In genomic region chr16:83060-83603, GRCh38 we compare ENCODE assay signal across 18 cellular contexts. TPM values are rescaled to one million over a fixed set of nuclear protein-coding genes. Genes with fewer than 3 reads are reported as not detected.
DNase-seq lines count a peak whose midpoint lies in the region; ATAC-seq and TF ChIP-seq lines count a peak whose summit lies in the region.
"Had no signal": no experiment of that assay in that cellular context is flagged by ENCODE, and none has a peak within 500 bp of the region (broad histone marks: within the 10 kb centered on the region; RNA-seq: fewer than 3 reads in every experiment).

No MANE protein-coding gene starts in this region.

- H3K27ac ChIP-seq in thoracic aorta, result peak overlapping the region; percentile 80 to 83

- POLR2A ChIA-PET in activated CD4-positive, alpha-beta memory T cell treated with anti-CD3 and anti-CD28 coated beads, Interleukin-2, amount 10 ng/mL, durations not matched to agents 7 days and 5 days (lab: Charles Lee), result interaction anchor here (1.4 kb wide), 1 partner anchor 14 kb away, joined by 3 read pairs; no protein-coding TSS in a partner anchor
- POLR2A ChIA-PET in activated CD4-positive, alpha-beta memory T cell treated with anti-CD3 and anti-CD28 coated beads for 36 hours (lab: Charles Lee), result no interaction called here

- H3K4me3 ChIP-seq in Loucy (ENCODE audit: low read length, poor library complexity, severe bottlenecking), result no peak overlapping the region
- H3K4me3 ChIP-seq in thoracic aorta, result no peak overlapping the region
- H3K4me3 ChIP-seq: right atrium auricular region, SJCRH30 had no signal

- H3K36me3 ChIP-seq in Loucy (ENCODE audit: insufficient read depth, low read length) (no peaks in the 10 kb centered on the region), thoracic aorta (peaks cover 24% of the 10 kb centered on the region)

- no peak for ATAC-seq in effector memory CD8-positive, alpha-beta T cell (replicated peaks)
- ATAC-seq in thoracic aorta (ENCODE audit: insufficient number of reproducible peaks, low FRiP score, low read depth) (no peak), GM21576 (IDR thresholded peaks at IDR 0.05; ENCODE audit: unreplicated experiment) (no peak)
- ATAC-seq: PC-3 had no signal

- H3K4me1 ChIP-seq in Loucy (ENCODE audit: insufficient read depth, low read length, poor library complexity, severe bottlenecking) (peaks cover 46% of the 10 kb centered on the region), thoracic aorta (ENCODE audit: control insufficient read depth in 1 of 2, low read depth in 2 of 2) (peaks cover 31 to 69% of the 10 kb centered on the region in 2 donors)

- peaks cover 36% of the 10 kb centered on the region for H3K4me1 Mint-ChIP-seq in activated CD4-positive, alpha-beta memory T cell treated with anti-CD3 and anti-CD28 coated beads, Interleukin-2, amount 10 ng/mL, durations not matched to agents 7 days and 5 days
- peaks cover 37% of the 10 kb centered on the region for H3K4me1 Mint-ChIP-seq in activated CD4-positive, alpha-beta memory T cell treated with anti-CD3 and anti-CD28 coated beads for 36 hours (ENCODE audit: low read depth)
- peaks cover 29 to 34% of the 10 kb centered on the region in 2 donors for H3K4me1 Mint-ChIP-seq in effector memory CD8-positive, alpha-beta T cell (ENCODE audit: low read depth in 2 of 2)

- H2AFZ ChIP-seq in Loucy (ENCODE audit: low read length), result no peak overlapping the region

- no peak overlapping the region for H3K9ac ChIP-seq in Loucy (ENCODE audit: low read depth, low read length, poor library complexity, severe bottlenecking)

- CTCF ChIA-PET in activated CD4-positive, alpha-beta memory T cell treated with anti-CD3 and anti-CD28 coated beads, Interleukin-2, amount 10 ng/mL, durations not matched to agents 7 days and 5 days (lab: Charles Lee), result interaction anchor here (0.7 to 3.8 kb wide), 3 partner anchors 13 to 22 kb away, joined by 3 to 16 read pairs (median 3); no protein-coding TSS in a partner anchor
- CTCF ChIA-PET in activated CD4-positive, alpha-beta memory T cell treated with anti-CD3 and anti-CD28 coated beads for 36 hours (lab: Charles Lee), result interaction anchor here (5.2 to 5.6 kb wide), 2 partner anchors 13 to 17 kb away, joined by 37 to 47 read pairs; no protein-coding TSS in a partner anchor

- H3K27ac Mint-ChIP-seq in activated CD4-positive, alpha-beta memory T cell treated with anti-CD3 and anti-CD28 coated beads, Interleukin-2, amount 10 ng/mL, durations not matched to agents 7 days and 5 days, result peak overlapping the region; percentile 89
- no peak overlapping the region for H3K27ac Mint-ChIP-seq in activated CD4-positive, alpha-beta memory T cell treated with anti-CD3 and anti-CD28 coated beads for 36 hours
- peak overlapping the region; percentile 70 to 81 for H3K27ac Mint-ChIP-seq in effector memory CD8-positive, alpha-beta T cell

- H3K4me2 ChIP-seq in Loucy (ENCODE audit: low read depth, low read length, poor library complexity, severe bottlenecking), result peak overlapping the region; percentile 81

- H3K79me2 ChIP-seq in Loucy (ENCODE audit: insufficient read depth, low read length), result peaks cover 16% of the 10 kb centered on the region

- H3K9me3 ChIP-seq in Loucy (ENCODE audit: insufficient read depth, low read depth, low read length) (no peaks in the 10 kb centered on the region), thoracic aorta (no peaks in the 10 kb centered on the region)
- H3K9me3 ChIP-seq: right atrium auricular region, SJCRH30 had no signal

- H3K36me3 Mint-ChIP-seq in activated CD4-positive, alpha-beta memory T cell treated with anti-CD3 and anti-CD28 coated beads, Interleukin-2, amount 10 ng/mL, durations not matched to agents 7 days and 5 days (ENCODE audit: low read depth), result peaks cover 25% of the 10 kb centered on the region
- H3K36me3 Mint-ChIP-seq in activated CD4-positive, alpha-beta memory T cell treated with anti-CD3 and anti-CD28 coated beads for 36 hours, result peaks cover 29% of the 10 kb centered on the region
- H3K36me3 Mint-ChIP-seq in effector memory CD8-positive, alpha-beta T cell (ENCODE audit: insufficient read depth), result peaks cover 29% of the 10 kb centered on the region

- H4K20me1 ChIP-seq in Loucy (ENCODE audit: insufficient read depth, low read length, poor library complexity, severe bottlenecking), result no peaks in the 10 kb centered on the region

- H3K27me3 ChIP-seq in Loucy (ENCODE audit: insufficient read depth, low read length, poor library complexity, severe bottlenecking) (no peaks in the 10 kb centered on the region), thoracic aorta (replicated peaks; ENCODE audit: insufficient read depth) (no peaks in the 10 kb centered on the region)
- H3K27me3 ChIP-seq: right atrium auricular region, SJCRH30 had no signal

- no peaks in the 10 kb centered on the region for H3K9me3 Mint-ChIP-seq in activated CD4-positive, alpha-beta memory T cell treated with anti-CD3 and anti-CD28 coated beads, Interleukin-2, amount 10 ng/mL, durations not matched to agents 7 days and 5 days
- no peaks in the 10 kb centered on the region for H3K9me3 Mint-ChIP-seq in activated CD4-positive, alpha-beta memory T cell treated with anti-CD3 and anti-CD28 coated beads for 36 hours
- no peaks in the 10 kb centered on the region for H3K9me3 Mint-ChIP-seq in effector memory CD8-positive, alpha-beta T cell
- H3K9me3 Mint-ChIP-seq: type B pancreatic cell had no signal

- no peaks in the 10 kb centered on the region for H3K27me3 Mint-ChIP-seq in activated CD4-positive, alpha-beta memory T cell treated with anti-CD3 and anti-CD28 coated beads, Interleukin-2, amount 10 ng/mL, durations not matched to agents 7 days and 5 days
- no peaks in the 10 kb centered on the region for H3K27me3 Mint-ChIP-seq in activated CD4-positive, alpha-beta memory T cell treated with anti-CD3 and anti-CD28 coated beads for 36 hours
- no peaks in the 10 kb centered on the region for H3K27me3 Mint-ChIP-seq in effector memory CD8-positive, alpha-beta T cell
- H3K27me3 Mint-ChIP-seq: type B pancreatic cell had no signal

- intact Hi-C loops in activated CD4-positive, alpha-beta memory T cell treated with anti-CD3 and anti-CD28 coated beads for 36 hours (cut with micrococcal nuclease), result no loop called here

- no peak for DNase-seq in activated CD4-positive, alpha-beta memory T cell treated with anti-CD3 and anti-CD28 coated beads, Interleukin-2, amount 10 ng/mL, durations not matched to agents 7 days and 5 days
- no peak for DNase-seq in activated CD4-positive, alpha-beta memory T cell treated with anti-CD3 and anti-CD28 coated beads for 36 hours
- DNase-seq in effector memory CD8-positive, alpha-beta T cell, result no peak
- DNase-seq in thoracic aorta (ENCODE audit: low spot score) (no peak), NCI-H2107 (lab: John Stamatoyannopoulos, UW) (no peak), NAMALWA (ENCODE audit: low spot score) (no peak)
- DNase-seq: activated CD4-positive, CD25-positive, alpha-beta regulatory T cell; C1 segment of cervical spinal cord; left ventricle myocardium superior; NCI-H146; PC-3; SJCRH30; stimulated activated naive CD4-positive, alpha-beta T cell had no signal

- no peak for TF ChIP-seq CTCF in Loucy (conservative IDR thresholded peaks at IDR 0.05; ENCODE audit: low read length)
- TF ChIP-seq CTCF in thoracic aorta (IDR thresholded peaks at IDR 0.05), result no peak

- no peaks in the 10 kb centered on the region for H3K9me2 ChIP-seq in Loucy (replicated peaks; ENCODE audit: low read depth, low read length)

- no peak overlapping the region for H3K4me3 Mint-ChIP-seq in activated CD4-positive, alpha-beta memory T cell treated with anti-CD3 and anti-CD28 coated beads, Interleukin-2, amount 10 ng/mL, durations not matched to agents 7 days and 5 days
- H3K4me3 Mint-ChIP-seq in activated CD4-positive, alpha-beta memory T cell treated with anti-CD3 and anti-CD28 coated beads for 36 hours, result no peak overlapping the region
- peak overlapping the region; percentile 7 to 11 for H3K4me3 Mint-ChIP-seq in effector memory CD8-positive, alpha-beta T cell
- H3K4me3 Mint-ChIP-seq: type B pancreatic cell had no signal

- H3F3A ChIP-seq in Loucy (ENCODE audit: low read depth), result no peaks in the 10 kb centered on the region; the same call in 1 of the 2 replicates

RNA-seq across cellular contexts. Expression of gene MPG, which starts 5.1 kb away (rescaled TPM):
- total RNA-seq in activated CD4-positive, alpha-beta memory T cell treated with anti-CD3 and anti-CD28 coated beads, Interleukin-2, amount 10 ng/mL, durations not matched to agents 7 days and 5 days, result 10 to 100 TPM; 59.9 to 64.3 TPM
- 10 to 100 TPM; 53.1 to 58.7 TPM for total RNA-seq in activated CD4-positive, alpha-beta memory T cell treated with anti-CD3 and anti-CD28 coated beads for 36 hours
- total RNA-seq in thoracic aorta, result 100 to 1,000 TPM in 1 of 2 donors, 10 to 100 TPM in 1; 93.1 to 202 TPM

RNA-seq across cellular contexts. Expression of gene RHBDF1, which starts 10.7 kb away (rescaled TPM):
- under 1 TPM; 0.18 to 0.23 TPM for total RNA-seq in activated CD4-positive, alpha-beta memory T cell treated with anti-CD3 and anti-CD28 coated beads, Interleukin-2, amount 10 ng/mL, durations not matched to agents 7 days and 5 days
- under 1 TPM in 1 of 2 experiments, not detected in 1; 0.43 TPM for total RNA-seq in activated CD4-positive, alpha-beta memory T cell treated with anti-CD3 and anti-CD28 coated beads for 36 hours
- total RNA-seq in thoracic aorta, result 100 to 1,000 TPM; 109 to 138 TPM
- total RNA-seq: T-helper 2 cell treated with Interferon-gamma antibody and Interleukin-4, amounts not matched to agents 100 ng/mL and 5 ng/mL, for 36 hours had no signal

RNA-seq across cellular contexts. Expression of gene SNRNP25, which starts 29.5 kb away (rescaled TPM):
- 10 to 100 TPM; 29.7 to 33.4 TPM for total RNA-seq in activated CD4-positive, alpha-beta memory T cell treated with anti-CD3 and anti-CD28 coated beads, Interleukin-2, amount 10 ng/mL, durations not matched to agents 7 days and 5 days
- total RNA-seq in activated CD4-positive, alpha-beta memory T cell treated with anti-CD3 and anti-CD28 coated beads for 36 hours, result 10 to 100 TPM; 48.5 to 51.1 TPM
- total RNA-seq in thoracic aorta, result 10 to 100 TPM in 1 of 2 donors, 1 to 10 TPM in 1; 6.1 to 16.4 TPM

RNA-seq across cellular contexts. Expression of gene POLR3K, which starts 29.7 kb away (rescaled TPM):
- 10 to 100 TPM; 27.6 to 31.1 TPM for total RNA-seq in activated CD4-positive, alpha-beta memory T cell treated with anti-CD3 and anti-CD28 coated beads, Interleukin-2, amount 10 ng/mL, durations not matched to agents 7 days and 5 days
- total RNA-seq in activated CD4-positive, alpha-beta memory T cell treated with anti-CD3 and anti-CD28 coated beads for 36 hours, result 10 to 100 TPM; 39.9 to 45.3 TPM
- 1 to 10 TPM in 1 of 2 donors, not detected in 1; 1.4 TPM for total RNA-seq in thoracic aorta

RNA-seq across cellular contexts. Expression of gene NPRL3, which starts 55.3 kb away (rescaled TPM):
- total RNA-seq in activated CD4-positive, alpha-beta memory T cell treated with anti-CD3 and anti-CD28 coated beads, Interleukin-2, amount 10 ng/mL, durations not matched to agents 7 days and 5 days, result 10 to 100 TPM; 31.9 to 33.4 TPM
- 10 to 100 TPM; 36.6 to 42.9 TPM for total RNA-seq in activated CD4-positive, alpha-beta memory T cell treated with anti-CD3 and anti-CD28 coated beads for 36 hours
- 10 to 100 TPM; 22.0 to 35.7 TPM for total RNA-seq in thoracic aorta

Comparison
In these comparisons a context has a peak if more than half of its experiments do, and no peak if none do; other contexts are left out.
1. H3K4me3 Mint-ChIP-seq: peak in effector memory CD8-positive, alpha-beta T cell (2 of 2); none in activated CD4-positive, alpha-beta memory T cell treated with anti-CD3 and anti-CD28 coated beads, Interleukin-2, amount 10 ng/mL, durations not matched to agents 7 days and 5 days (single experiment) and activated CD4-positive, alpha-beta memory T cell treated with anti-CD3 and anti-CD28 coated beads for 36 hours (single experiment).
2. RNA of gene RHBDF1, which starts 10.7 kb away (total RNA-seq): 109 to 138 TPM in thoracic aorta; 0.43 TPM in activated CD4-positive, alpha-beta memory T cell treated with anti-CD3 and anti-CD28 coated beads for 36 hours and 0.18 to 0.23 TPM in activated CD4-positive, alpha-beta memory T cell treated with anti-CD3 and anti-CD28 coated beads, Interleukin-2, amount 10 ng/mL, durations not matched to agents 7 days and 5 days; every median in the first group is over 10 times any median in the second.